16 cellular contexts compared by ENCODE assay signal in the genomic region with DNA sequence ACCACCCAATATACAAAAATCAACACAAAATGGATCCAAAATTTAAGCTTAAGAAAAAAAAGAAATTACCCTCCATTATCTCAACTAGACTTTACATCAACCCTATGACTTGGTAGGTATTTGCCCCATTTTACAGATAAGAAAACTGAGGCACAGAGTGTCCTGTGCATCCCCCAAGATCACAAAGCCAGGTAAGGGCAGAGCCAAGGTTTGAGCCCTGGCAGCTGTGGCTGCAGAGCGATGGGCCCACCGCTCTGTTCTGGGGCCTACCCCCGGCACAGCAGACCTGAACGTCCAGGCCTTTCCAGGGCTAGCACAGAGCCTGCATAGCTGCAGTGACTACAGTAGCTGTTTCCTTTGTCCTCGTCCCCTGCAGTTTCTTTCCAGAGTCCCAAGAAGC.
"Had no signal": no experiment of that assay in that cellular context is flagged by ENCODE, and none has a peak within 500 bp of the region (broad histone marks: within the 10 kb centered on the region; RNA-seq: fewer than 3 reads in every experiment).

No MANE protein-coding gene starts in this region.

- DNase-seq: activated naive CD4-positive, alpha-beta T cell treated with anti-CD3 and anti-CD28 coated beads, Interleukin-2, amount 50 U/mL, for 16 hours; activated T-cell treated with anti-CD3 and anti-CD28 coated beads, Interleukin-2, amount 50 U/mL, for 1 hour; adrenal gland; brain microvascular endothelial cell; cerebellar nuclear complex; mammary epithelial cell; stimulated activated CD4-positive, alpha-beta T cell treated with anti-CD3 and anti-CD28 coated beads, Interleukin-4, amount 100 ng/mL, for 1 hour; stimulated activated CD8-positive, alpha-beta memory T cell treated with anti-CD3 and anti-CD28 coated beads, Interleukin-4, amount 100 ng/mL, for 48 hours; stimulated activated naive CD8-positive, alpha-beta T cell treated with anti-CD3 and anti-CD28 coated beads, Interleukin-15, Interleukin-2, amounts not matched to agents 100 U/mL and 50 U/mL, for 24 hours had no signal

- H3K4me3 ChIP-seq: adrenal gland, esophagus muscularis mucosa, testis, vagina had no signal

- H3K36me3 ChIP-seq: adrenal gland, esophagus muscularis mucosa, vagina had no signal

- H3K4me3 Mint-ChIP-seq: natural killer cell treated with Interleukin-12 subunit alpha and Interleukin-12 subunit beta and Interleukin-15 and Interleukin-18, amount 100 ng/mL, for 72 hours; T-helper 1 cell treated with Interleukin-12 subunit alpha and Interleukin-12 subunit beta and Interleukin-4 antibody, amounts not matched to agents 30 μg/mL and 1 μg/mL, for 36 hours had no signal

- H3K27me3 ChIP-seq: adrenal gland, brain microvascular endothelial cell, testis, vagina had no signal

- H3K9me3 Mint-ChIP-seq: natural killer cell treated with Interleukin-12 subunit alpha and Interleukin-12 subunit beta and Interleukin-15 and Interleukin-18, amount 100 ng/mL, for 72 hours had no signal

- H3K27ac Mint-ChIP-seq: natural killer cell treated with Interleukin-12 subunit alpha and Interleukin-12 subunit beta and Interleukin-15 and Interleukin-18, amount 100 ng/mL, for 72 hours; T-helper 1 cell treated with Interleukin-12 subunit alpha and Interleukin-12 subunit beta and Interleukin-4 antibody, amounts not matched to agents 30 μg/mL and 1 μg/mL, for 36 hours had no signal

- H3K9me3 ChIP-seq: adrenal gland, testis, vagina had no signal

- H3K36me3 Mint-ChIP-seq: natural killer cell treated with Interleukin-12 subunit alpha and Interleukin-12 subunit beta and Interleukin-15 and Interleukin-18, amount 100 ng/mL, for 72 hours had no signal

- ATAC-seq: activated CD4-positive, CD25-positive, alpha-beta regulatory T cell treated with anti-CD3 and anti-CD28 coated beads, Interleukin-2, amount 50 U/mL, for 24 hours; left lobe of liver; natural killer cell treated with Interleukin-12 subunit alpha and Interleukin-12 subunit beta and Interleukin-15 and Interleukin-18, amount 100 ng/mL, for 72 hours; stimulated activated naive CD8-positive, alpha-beta T cell treated with anti-CD3 and anti-CD28 coated beads, Interleukin-15, Interleukin-2, amounts not matched to agents 100 U/mL and 50 U/mL, for 24 hours had no signal

- H3K4me1 ChIP-seq: adrenal gland had no signal

- H3K27ac ChIP-seq: adrenal gland, brain microvascular endothelial cell, esophagus muscularis mucosa, vagina had no signal
